25 cellular contexts compared by ENCODE assay signal in genomic region chr15:49494842-49495241, GRCh38.
"Had no signal": no experiment of that assay in that cellular context is flagged by ENCODE, and none has a peak within 500 bp of the region (broad histone marks: within the 10 kb centered on the region; RNA-seq: fewer than 3 reads in every experiment).

No MANE protein-coding gene starts in this region.

- ATAC-seq: activated CD8-positive, alpha-beta T cell treated with anti-CD3 and anti-CD28 coated beads, Interleukin-2, amount 10 ng/mL, durations not matched to agents 7 days and 5 days; activated naive CD8-positive, alpha-beta T cell treated with anti-CD3 and anti-CD28 coated beads, Interleukin-2, amount 50 U/mL, for 24 hours; sciatic nerve; stimulated activated memory B cell treated with anti-CD40 and anti-IgM and Interleukin-4, amounts not matched to agents 10 μg/mL and 1 μg/mL and 100 μg/mL, for 72 hours had no signal

- H3K4me1 ChIP-seq: ascending aorta, breast epithelium, esophagus squamous epithelium, upper lobe of left lung had no signal

- H3K9me3 Mint-ChIP-seq: activated B cell treated with CpG ODN at 0.5 μM for 24 hours; activated CD4-positive, alpha-beta T cell treated with anti-CD3 and anti-CD28 coated beads, Interleukin-2, amount 10 ng/mL, durations not matched to agents 24 days and 14 days; activated naive CD4-positive, alpha-beta T cell treated with anti-CD3 and anti-CD28 coated beads, Interleukin-2, amount 10 ng/mL, durations not matched to agents 7 days and 5 days; mesothelial cell of epicardium; stimulated activated memory B cell treated with anti-CD40 and anti-IgM and Interleukin-4, amounts not matched to agents 10 μg/mL and 1 μg/mL and 100 μg/mL, for 72 hours; T-helper 2 cell treated with Interferon-gamma antibody and Interleukin-4, amounts not matched to agents 5 μg/mL and 100 μg/mL, for 36 hours had no signal

- H3K4me3 ChIP-seq: ascending aorta, breast epithelium, esophagus squamous epithelium, lung, smooth muscle cell, thoracic aorta, upper lobe of left lung had no signal

- H3K4me1 Mint-ChIP-seq: activated B cell treated with CpG ODN at 0.5 μM for 24 hours; activated CD4-positive, alpha-beta T cell treated with anti-CD3 and anti-CD28 coated beads, Interleukin-2, amount 10 ng/mL, durations not matched to agents 24 days and 14 days; activated naive CD4-positive, alpha-beta T cell treated with anti-CD3 and anti-CD28 coated beads, Interleukin-2, amount 10 ng/mL, durations not matched to agents 7 days and 5 days; activated naive CD8-positive, alpha-beta T cell treated with anti-CD3 and anti-CD28 coated beads, Interleukin-2, amount 50 U/mL, for 24 hours; nephron progenitor cell; stimulated activated memory B cell treated with anti-CD40 and anti-IgM and Interleukin-4, amounts not matched to agents 10 μg/mL and 1 μg/mL and 100 μg/mL, for 72 hours had no signal

- DNase-seq: activated B cell treated with CpG ODN at 0.5 μM for 24 hours; activated CD4-positive, alpha-beta T cell treated with anti-CD3 and anti-CD28 coated beads, Interleukin-2, amount 10 ng/mL, durations not matched to agents 24 days and 14 days; activated CD8-positive, alpha-beta memory T cell treated with anti-CD3 and anti-CD28 coated beads, Interleukin-2, amount 50 U/mL, for 4 hours; activated CD8-positive, alpha-beta T cell treated with anti-CD3 and anti-CD28 coated beads, Interleukin-2, amount 10 ng/mL, durations not matched to agents 7 days and 5 days; activated effector memory CD4-positive, alpha-beta T cell treated with Interleukin-2 at 50 U/mL for 16 hours; activated naive CD4-positive, alpha-beta T cell treated with anti-CD3 and anti-CD28 coated beads, Interleukin-2, amount 10 ng/mL, durations not matched to agents 7 days and 5 days; activated naive CD8-positive, alpha-beta T cell treated with anti-CD3 and anti-CD28 coated beads, Interleukin-2, amount 50 U/mL, for 24 hours; activated T-cell treated with anti-CD3 and anti-CD28 coated beads, Interleukin-2, amount 50 U/mL, for 48 hours; cerebellar nuclear complex; effector CD8-positive, alpha-beta T cell; esophagus squamous epithelium; hypothalamus; nephron progenitor cell; nucleus accumbens; stimulated activated CD4-positive, alpha-beta T cell treated with anti-CD3 and anti-CD28 coated beads, Interleukin-4, amount 100 ng/mL, for 24 hours; upper lobe of left lung had no signal

- H3K36me3 Mint-ChIP-seq: activated naive CD4-positive, alpha-beta T cell treated with anti-CD3 and anti-CD28 coated beads, Interleukin-2, amount 10 ng/mL, durations not matched to agents 7 days and 5 days; mesothelial cell of epicardium; stimulated activated memory B cell treated with anti-CD40 and anti-IgM and Interleukin-4, amounts not matched to agents 10 μg/mL and 1 μg/mL and 100 μg/mL, for 72 hours had no signal

- H3K36me3 ChIP-seq: ascending aorta, breast epithelium, esophagus squamous epithelium, thoracic aorta, upper lobe of left lung had no signal

- H3K9me3 ChIP-seq: ascending aorta, breast epithelium, esophagus squamous epithelium, thoracic aorta, upper lobe of left lung had no signal

- H3K27me3 ChIP-seq: ascending aorta, breast epithelium, esophagus squamous epithelium, upper lobe of left lung had no signal

- H3K27ac Mint-ChIP-seq: activated B cell treated with CpG ODN at 0.5 μM for 24 hours; activated CD4-positive, alpha-beta T cell treated with anti-CD3 and anti-CD28 coated beads, Interleukin-2, amount 10 ng/mL, durations not matched to agents 24 days and 14 days; activated CD8-positive, alpha-beta T cell treated with anti-CD3 and anti-CD28 coated beads, Interleukin-2, amount 10 ng/mL, durations not matched to agents 7 days and 5 days; activated naive CD4-positive, alpha-beta T cell treated with anti-CD3 and anti-CD28 coated beads, Interleukin-2, amount 10 ng/mL, durations not matched to agents 7 days and 5 days; activated naive CD8-positive, alpha-beta T cell treated with anti-CD3 and anti-CD28 coated beads, Interleukin-2, amount 50 U/mL, for 24 hours; nephron progenitor cell; stimulated activated memory B cell treated with anti-CD40 and anti-IgM and Interleukin-4, amounts not matched to agents 10 μg/mL and 1 μg/mL and 100 μg/mL, for 72 hours; T-helper 2 cell treated with Interferon-gamma antibody and Interleukin-4, amounts not matched to agents 5 μg/mL and 100 μg/mL, for 36 hours had no signal

- H3K27ac ChIP-seq: ascending aorta, breast epithelium, esophagus squamous epithelium, thoracic aorta, upper lobe of left lung had no signal

- H3K4me3 Mint-ChIP-seq: activated B cell treated with CpG ODN at 0.5 μM for 24 hours; activated CD4-positive, alpha-beta T cell treated with anti-CD3 and anti-CD28 coated beads, Interleukin-2, amount 10 ng/mL, durations not matched to agents 24 days and 14 days; activated CD8-positive, alpha-beta T cell treated with anti-CD3 and anti-CD28 coated beads, Interleukin-2, amount 10 ng/mL, durations not matched to agents 7 days and 5 days; activated naive CD4-positive, alpha-beta T cell treated with anti-CD3 and anti-CD28 coated beads, Interleukin-2, amount 10 ng/mL, durations not matched to agents 7 days and 5 days; activated naive CD8-positive, alpha-beta T cell treated with anti-CD3 and anti-CD28 coated beads, Interleukin-2, amount 50 U/mL, for 24 hours; mesothelial cell of epicardium; nephron progenitor cell; stimulated activated memory B cell treated with anti-CD40 and anti-IgM and Interleukin-4, amounts not matched to agents 10 μg/mL and 1 μg/mL and 100 μg/mL, for 72 hours; T-helper 2 cell treated with Interferon-gamma antibody and Interleukin-4, amounts not matched to agents 5 μg/mL and 100 μg/mL, for 36 hours had no signal
